27 cellular contexts compared by ENCODE assay signal in the genomic region with DNA sequence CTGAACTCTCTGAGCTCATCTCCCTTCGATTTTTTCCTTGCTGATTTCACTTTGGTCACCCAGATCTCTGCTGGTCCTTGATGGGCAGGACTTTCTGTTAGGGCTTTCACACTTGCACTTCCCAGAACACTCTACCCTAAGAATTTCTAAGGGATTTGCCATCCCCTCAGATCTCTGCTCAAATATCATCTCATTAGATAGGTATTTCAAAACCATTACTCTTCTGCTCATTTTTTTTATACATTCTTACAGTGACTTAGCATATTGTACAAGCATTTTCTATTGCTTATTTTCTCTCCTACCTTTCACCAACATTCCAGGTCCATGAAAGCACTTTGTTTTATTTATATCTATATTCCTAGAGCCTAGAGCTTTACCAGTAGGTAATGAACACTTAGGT.
"Had no signal": no experiment of that assay in that cellular context is flagged by ENCODE, and none has a peak within 500 bp of the region (broad histone marks: within the 10 kb centered on the region; RNA-seq: fewer than 3 reads in every experiment).

No MANE protein-coding gene starts in this region.

- H3K27ac ChIP-seq: left ventricle myocardium inferior, pancreas, prostate gland, skin epidermis, tibial nerve, uterus had no signal

- H3K4me1 ChIP-seq: left ventricle myocardium inferior, pancreas, prostate gland, tibial nerve, uterus had no signal

- DNase-seq: hypothalamus; immature natural killer cell; islet precursor cell; left ventricle myocardium inferior; mesendoderm; midbrain; mucosa of descending colon; naive thymus-derived CD8-positive, alpha-beta T cell; nucleus accumbens; pancreas; posterior cingulate gyrus; retina; right cardiac atrium; stimulated activated CD4-positive, alpha-beta T cell treated with anti-CD3 and anti-CD28 coated beads, Interleukin-1b, Interleukin-23, amount 100 ng/mL, for 48 hours; stimulated activated CD4-positive, alpha-beta T cell treated with anti-CD3 and anti-CD28 coated beads, Interleukin-2, amount 100 ng/mL, for 48 hours; stimulated activated CD4-positive, alpha-beta T cell treated with anti-CD3 and anti-CD28 coated beads, Interleukin-4, amount 100 ng/mL, for 4 hours; stimulated activated CD8-positive, alpha-beta memory T cell treated with anti-CD3 and anti-CD28 coated beads, Interleukin-4, amount 100 ng/mL, for 48 hours; stimulated activated naive CD4-positive, alpha-beta T cell treated with Interleukin-2 at 50 U/mL for 16 hours; stimulated activated naive CD8-positive, alpha-beta T cell treated with anti-CD3 and anti-CD28 coated beads, Interleukin-15, amount 100 ng/mL, for 72 hours; substantia nigra; uterus had no signal

- H3K9me3 ChIP-seq: mucosa of descending colon, pancreas, prostate gland, tibial nerve, uterus had no signal

- H3K27me3 ChIP-seq: pancreas, tibial nerve, uterus had no signal

- H3K36me3 ChIP-seq: left ventricle myocardium inferior, pancreas, prostate gland, tibial nerve, uterus had no signal

- ATAC-seq: mucosa of descending colon; naive thymus-derived CD8-positive, alpha-beta T cell; pancreas; right cardiac atrium; sciatic nerve; stimulated activated memory B cell treated with anti-CD40 and anti-IgM and Interleukin-4, amounts not matched to agents 10 μg/mL and 1 μg/mL and 100 μg/mL, for 72 hours; stimulated activated naive CD8-positive, alpha-beta T cell treated with anti-CD3 and anti-CD28 coated beads, Interleukin-15, amount 100 ng/mL, for 72 hours had no signal

- H3K4me3 ChIP-seq: left ventricle myocardium inferior, lung, mucosa of descending colon, pancreas, prostate gland, skin epidermis, tibial nerve, uterus had no signal
